ENCODE assay signal across 9 cellular contexts in the genomic region with DNA sequence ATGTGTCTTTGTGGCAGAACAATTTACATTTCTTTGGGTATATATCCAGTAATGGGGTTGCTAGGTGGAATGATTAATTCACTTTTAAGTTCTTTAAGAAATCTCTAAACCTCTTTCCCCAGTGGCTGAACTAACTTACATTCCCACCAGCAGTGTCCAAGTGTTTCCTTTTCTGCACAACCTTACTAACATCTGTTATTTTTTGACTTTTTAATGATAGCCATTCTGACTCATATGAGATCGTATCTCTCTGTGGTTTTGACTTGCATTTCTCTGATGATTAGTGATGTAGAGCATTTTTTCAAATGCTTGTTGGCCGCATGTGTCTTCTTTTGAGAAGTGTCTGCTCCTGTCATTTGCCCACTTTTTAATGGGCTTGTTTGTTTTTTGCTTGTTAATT. TPM values are rescaled to one million over a fixed set of nuclear protein-coding genes. Genes with fewer than 3 reads are reported as not detected.
DNase-seq lines count a peak whose midpoint lies in the region; ATAC-seq and TF ChIP-seq lines count a peak whose summit lies in the region.
"Had no signal": no experiment of that assay in that cellular context is flagged by ENCODE, and none has a peak within 500 bp of the region (broad histone marks: within the 10 kb centered on the region; RNA-seq: fewer than 3 reads in every experiment).

No MANE protein-coding gene starts in this region.

- H3K4me3 Mint-ChIP-seq in stimulated activated memory B cell treated with anti-CD40 and anti-IgM and Interleukin-4, amounts not matched to agents 10 μg/mL and 1 μg/mL and 100 μg/mL, for 72 hours, result no peak overlapping the region
- H3K4me3 Mint-ChIP-seq: brain had no signal

- H3K4me1 Mint-ChIP-seq in stimulated activated memory B cell treated with anti-CD40 and anti-IgM and Interleukin-4, amounts not matched to agents 10 μg/mL and 1 μg/mL and 100 μg/mL, for 72 hours, result peaks cover 20% of the 10 kb centered on the region
- H3K4me1 Mint-ChIP-seq: brain had no signal

- H3K27ac Mint-ChIP-seq in stimulated activated memory B cell treated with anti-CD40 and anti-IgM and Interleukin-4, amounts not matched to agents 10 μg/mL and 1 μg/mL and 100 μg/mL, for 72 hours, result no peak overlapping the region
- H3K27ac Mint-ChIP-seq: brain had no signal

- H3K27me3 ChIP-seq in HCT116 (ENCODE audit: insufficient read depth, low read length), result no peaks in the 10 kb centered on the region

- H3K9me3 ChIP-seq in HCT116 (ENCODE audit: control insufficient read depth in 1 of 2, insufficient read depth in 1 of 2, low read depth in 1 of 2, low read length in 2 of 2), result no peaks in the 10 kb centered on the region

- H3K4me3 ChIP-seq in HCT116 (replicated peaks in 1 of 2; ENCODE audit: low read depth in 1 of 2, low read length in 2 of 2), result no peak overlapping the region
- no peak overlapping the region for H3K4me3 ChIP-seq in fibroblast of villous mesenchyme (ENCODE audit: low read depth, low read length)

- H3K79me2 ChIP-seq in HCT116 (ENCODE audit: insufficient read depth, low read length), result no peaks in the 10 kb centered on the region

- peaks cover 5% of the 10 kb centered on the region for H3K9me3 Mint-ChIP-seq in stimulated activated memory B cell treated with anti-CD40 and anti-IgM and Interleukin-4, amounts not matched to agents 10 μg/mL and 1 μg/mL and 100 μg/mL, for 72 hours

- peak; percentile 54 for ATAC-seq in GM18498 (IDR thresholded peaks at IDR 0.05; ENCODE audit: unreplicated experiment)
- ATAC-seq in HCT116, result peak; percentile 46; the same call in 1 of the 2 replicates
- no peak for ATAC-seq in GM21723 (IDR thresholded peaks at IDR 0.05; ENCODE audit: unreplicated experiment)
- no peak for ATAC-seq in stimulated activated memory B cell treated with anti-CD40 and anti-IgM and Interleukin-4, amounts not matched to agents 10 μg/mL and 1 μg/mL and 100 μg/mL, for 72 hours

- no peaks in the 10 kb centered on the region for H3K27me3 Mint-ChIP-seq in stimulated activated memory B cell treated with anti-CD40 and anti-IgM and Interleukin-4, amounts not matched to agents 10 μg/mL and 1 μg/mL and 100 μg/mL, for 72 hours
- H3K27me3 Mint-ChIP-seq: brain had no signal

- H3K27ac ChIP-seq in HCT116 (ENCODE audit: low read depth, low read length), result no peak overlapping the region

- no peak overlapping the region for H3K9ac ChIP-seq in HCT116 (ENCODE audit: low read length)

- TF ChIP-seq CTCF in HCT116 (IDR thresholded peaks at IDR 0.05 in 2 of 3, conservative IDR thresholded peaks at IDR 0.05 in 1 of 3; ENCODE audit: borderline replicate concordance in 1 of 3, insufficient read depth in 1 of 3, low read depth in 2 of 3, low read length in 2 of 3) (no peak), fibroblast of villous mesenchyme (IDR thresholded peaks at IDR 0.05; ENCODE audit: insufficient read depth, low read depth, low read length) (no peak)

- no peak overlapping the region for H2AFZ ChIP-seq in HCT116 (ENCODE audit: low read depth, low read length, poor library complexity, severe bottlenecking)

- RAD21 ChIA-PET in HCT116 (lab: Charles Lee; ENCODE audit: low non-redundant PET in 1 of 2, low total read pairs in 2 of 2, uncharacterized antibody in 2 of 2, unreplicated experiment in 2 of 2), result no interaction called here

- CTCF ChIA-PET in HCT116 (lab: Charles Lee), result no interaction called here

- H3K36me3 Mint-ChIP-seq in stimulated activated memory B cell treated with anti-CD40 and anti-IgM and Interleukin-4, amounts not matched to agents 10 μg/mL and 1 μg/mL and 100 μg/mL, for 72 hours, result peaks cover 26% of the 10 kb centered on the region

- POLR2A ChIA-PET in HCT116 (lab: Charles Lee), result no interaction called here

- DNase-seq in HCT116 (ENCODE audit: low read depth, low spot score), result no peak
- DNase-seq in M059J (ENCODE audit: low read depth), result peak; percentile 91
- DNase-seq in fibroblast of villous mesenchyme (ENCODE audit: low read depth), result peak; percentile 92
- DNase-seq in stimulated activated CD4-positive, alpha-beta T cell treated with anti-CD3 and anti-CD28 coated beads, Interleukin-4, amount 100 ng/mL, for 4 hours, result no peak
- DNase-seq in stimulated activated CD4-positive, alpha-beta T cell treated with anti-CD3 and anti-CD28 coated beads, Interleukin-4, amount 100 ng/mL, for 24 hours, result no peak

- H3K36me3 ChIP-seq in HCT116 (ENCODE audit: control insufficient read depth in 1 of 2, insufficient read depth in 2 of 2, low read length in 2 of 2), result 0 out of 4 replicates have a peak, but pooled peaks cover 0 to 3% of the 10 kb centered on the region in 2 experiments

- no TSS peak for BruUV-seq in HCT116 (replicated peaks; lab: Mats Ljungman, UMichigan)

- no peaks in the 10 kb centered on the region for H4K20me1 ChIP-seq in HCT116 (ENCODE audit: insufficient read depth)

- no peak for TF ChIP-seq POLR2A in HCT116 (IDR thresholded peaks at IDR 0.05; ENCODE audit: borderline replicate concordance, extremely low read depth, insufficient read depth, insufficient read length)

- intact Hi-C loops in HCT116 (cut with micrococcal nuclease), result no loop called here

- H3K9me2 ChIP-seq in HCT116 (ENCODE audit: insufficient read depth), result no peaks in the 10 kb centered on the region

- no peak for TF ChIP-seq RAD21 in HCT116 (IDR thresholded peaks at IDR 0.05; ENCODE audit: low read depth)

- no peak overlapping the region for H3K4me2 ChIP-seq in HCT116 (ENCODE audit: low read length)

- H3K4me1 ChIP-seq in HCT116 (ENCODE audit: control insufficient read depth in 1 of 2, insufficient read depth in 2 of 2, low read length in 2 of 2), result 0 out of 4 replicates have a peak, but pooled peaks cover 0 to 3% of the 10 kb centered on the region in 2 experiments

TF ChIP-seq in HCT116, 20 proteins besides CTCF, POLR2A, EP300 and RAD21:
- no peak for TF ChIP-seq EGR1 (IDR thresholded peaks at IDR 0.05; ENCODE audit: low read depth)
- no peak for TF ChIP-seq TCF7L2 (IDR thresholded peaks at IDR 0.05; ENCODE audit: borderline replicate concordance, extremely low read depth, insufficient read depth, insufficient read length)
- TF ChIP-seq, protein P1, sequence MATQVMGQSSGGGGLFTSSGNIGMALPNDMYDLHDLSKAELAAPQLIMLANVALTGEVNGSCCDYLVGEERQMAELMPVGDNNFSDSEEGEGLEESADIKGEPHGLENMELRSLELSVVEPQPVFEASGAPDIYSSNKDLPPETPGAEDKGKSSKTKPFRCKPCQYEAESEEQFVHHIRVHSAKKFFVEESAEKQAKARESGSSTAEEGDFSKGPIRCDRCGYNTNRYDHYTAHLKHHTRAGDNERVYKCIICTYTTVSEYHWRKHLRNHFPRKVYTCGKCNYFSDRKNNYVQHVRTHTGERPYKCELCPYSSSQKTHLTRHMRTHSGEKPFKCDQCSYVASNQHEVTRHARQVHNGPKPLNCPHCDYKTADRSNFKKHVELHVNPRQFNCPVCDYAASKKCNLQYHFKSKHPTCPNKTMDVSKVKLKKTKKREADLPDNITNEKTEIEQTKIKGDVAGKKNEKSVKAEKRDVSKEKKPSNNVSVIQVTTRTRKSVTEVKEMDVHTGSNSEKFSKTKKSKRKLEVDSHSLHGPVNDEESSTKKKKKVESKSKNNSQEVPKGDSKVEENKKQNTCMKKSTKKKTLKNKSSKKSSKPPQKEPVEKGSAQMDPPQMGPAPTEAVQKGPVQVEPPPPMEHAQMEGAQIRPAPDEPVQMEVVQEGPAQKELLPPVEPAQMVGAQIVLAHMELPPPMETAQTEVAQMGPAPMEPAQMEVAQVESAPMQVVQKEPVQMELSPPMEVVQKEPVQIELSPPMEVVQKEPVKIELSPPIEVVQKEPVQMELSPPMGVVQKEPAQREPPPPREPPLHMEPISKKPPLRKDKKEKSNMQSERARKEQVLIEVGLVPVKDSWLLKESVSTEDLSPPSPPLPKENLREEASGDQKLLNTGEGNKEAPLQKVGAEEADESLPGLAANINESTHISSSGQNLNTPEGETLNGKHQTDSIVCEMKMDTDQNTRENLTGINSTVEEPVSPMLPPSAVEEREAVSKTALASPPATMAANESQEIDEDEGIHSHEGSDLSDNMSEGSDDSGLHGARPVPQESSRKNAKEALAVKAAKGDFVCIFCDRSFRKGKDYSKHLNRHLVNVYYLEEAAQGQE (IDR thresholded peaks at IDR 0.05; ENCODE audit: low read depth), result no peak
- TF ChIP-seq POLR2AphosphoS5 (IDR thresholded peaks at IDR 0.05; ENCODE audit: low read depth, low read length), result no peak
- no peak for TF ChIP-seq JUND (IDR thresholded peaks at IDR 0.05)
- no peak for TF ChIP-seq CEBPB (IDR thresholded peaks at IDR 0.05; ENCODE audit: low read depth)
- no peak for TF ChIP-seq ZNF274 (IDR thresholded peaks at IDR 0.05; ENCODE audit: low read depth, low read length)
- TF ChIP-seq, protein P2, sequence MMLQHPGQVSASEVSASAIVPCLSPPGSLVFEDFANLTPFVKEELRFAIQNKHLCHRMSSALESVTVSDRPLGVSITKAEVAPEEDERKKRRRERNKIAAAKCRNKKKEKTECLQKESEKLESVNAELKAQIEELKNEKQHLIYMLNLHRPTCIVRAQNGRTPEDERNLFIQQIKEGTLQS (IDR thresholded peaks at IDR 0.05), result no peak
- TF ChIP-seq CBX3 (IDR thresholded peaks at IDR 0.05; ENCODE audit: low read depth), result no peak
- no peak for TF ChIP-seq EZH2 (IDR thresholded peaks at IDR 0.05)
- TF ChIP-seq YY1 (IDR thresholded peaks at IDR 0.05; ENCODE audit: extremely low read depth, insufficient replicate concordance, low read depth, low read length), result no peak
- no peak for TF ChIP-seq FOSL1 (IDR thresholded peaks at IDR 0.05; ENCODE audit: low read depth)
- TF ChIP-seq SRF (IDR thresholded peaks at IDR 0.05; ENCODE audit: low read depth), result no peak
- no peak for TF ChIP-seq SIN3A (IDR thresholded peaks at IDR 0.05; ENCODE audit: low read depth)

RNA-seq across cellular contexts. Expression of a gene that starts 43.1 kb away (rescaled TPM):
- total RNA-seq in HCT116 (2021; ENCODE audit: unreplicated experiment) (0.12 TPM), fibroblast of villous mesenchyme (0.43 and 0.64 TPM in 2 replicates)
- not detected in 2 replicates for polyA plus RNA-seq in HCT116 (2012)
- total RNA-seq in M059J (2014; rRNA removed; shearing (Covaris generic)), result not detected in 2 replicates

Comparison
In these comparisons a context has a peak if more than half of its experiments do, and no peak if none do; other contexts are left out.
1. ATAC-seq: peak in GM18498 (single experiment) and HCT116 (single experiment); none in GM21723 (single experiment) and stimulated activated memory B cell treated with anti-CD40 and anti-IgM and Interleukin-4, amounts not matched to agents 10 μg/mL and 1 μg/mL and 100 μg/mL, for 72 hours (single experiment).
2. DNase-seq: peak in M059J (single experiment) and fibroblast of villous mesenchyme (single experiment); none in HCT116 (single experiment), stimulated activated CD4-positive, alpha-beta T cell treated with anti-CD3 and anti-CD28 coated beads, Interleukin-4, amount 100 ng/mL, for 4 hours (0 of 2) and stimulated activated CD4-positive, alpha-beta T cell treated with anti-CD3 and anti-CD28 coated beads, Interleukin-4, amount 100 ng/mL, for 24 hours (single experiment).